Comparison of ENCODE assay signal across 12 cellular contexts in genomic region chr3:195251336-195252065, GRCh38. TPM values are rescaled to one million over a fixed set of nuclear protein-coding genes. Genes with fewer than 3 reads are reported as not detected.
DNase-seq lines count a peak whose midpoint lies in the region; ATAC-seq and TF ChIP-seq lines count a peak whose summit lies in the region.
"Had no signal": no experiment of that assay in that cellular context is flagged by ENCODE, and none has a peak within 500 bp of the region (broad histone marks: within the 10 kb centered on the region; RNA-seq: fewer than 3 reads in every experiment).

No MANE protein-coding gene starts in this region.

- no peak overlapping the region for H2AFZ ChIP-seq in OCI-LY3 (ENCODE audit: low read depth, low read length)

- H3K9ac ChIP-seq in OCI-LY3 (ENCODE audit: low read length), result no peak overlapping the region; the same call in 1 of the 2 replicates

- H3K4me1 ChIP-seq in right cardiac atrium (ENCODE audit: control insufficient read depth, insufficient read depth, low read length) (no peaks in the 10 kb centered on the region), OCI-LY3 (ENCODE audit: low read length) (peaks cover 35% of the 10 kb centered on the region)

- peak overlapping the region; percentile 81 for H3K4me2 ChIP-seq in OCI-LY3 (ENCODE audit: low read length)

- intact Hi-C loops in right cardiac atrium (cut with DNase I) (loop anchor here in 2 of 4 donors (10.0 kb wide), 2 partner anchors 97 to 247 kb away; no protein-coding TSS in a partner anchor), cardiac septum (cut with DNase I) (no loop called here)

- peaks cover 19% of the 10 kb centered on the region for H3K79me2 ChIP-seq in OCI-LY3 (ENCODE audit: low read length)

- DNase-seq in right cardiac atrium (peak in 2 of 3 donors; percentile 39 to 60), cardiac septum (ENCODE audit: low spot score) (no peak), left lobe of liver (ENCODE audit: low spot score) (peak; percentile 35), UCSD-AML1 (lab: John Stamatoyannopoulos, UW; ENCODE audit: unreplicated experiment) (no peak), D341Med (ENCODE audit: low spot score) (no peak)
- peak; percentile 38 for DNase-seq in stimulated activated naive CD8-positive, alpha-beta T cell treated with anti-CD3 and anti-CD28 coated beads, Interleukin-15, Interleukin-2, amounts not matched to agents 100 U/mL and 50 U/mL, for 24 hours
- DNase-seq: NCI-H2227 treated with DMSO at 0.1 percent for 48 hours, SJCRH30, trophoblast cell had no signal

- H3K27ac ChIP-seq in right cardiac atrium (ENCODE audit: low read length), result no peak overlapping the region
- H3K27ac ChIP-seq in OCI-LY3 (ENCODE audit: low read length), result no peak overlapping the region

- H3K27me3 ChIP-seq in right cardiac atrium (ENCODE audit: control insufficient read depth, insufficient read depth) (no peaks in the 10 kb centered on the region), OCI-LY3 (ENCODE audit: low read depth, low read length) (no peaks in the 10 kb centered on the region)
- H3K27me3 ChIP-seq: SJCRH30 had no signal

- H3K36me3 ChIP-seq in OCI-LY3 (replicated peaks; ENCODE audit: low read depth, low read length), result no peaks in the 10 kb centered on the region
- H3K36me3 ChIP-seq: SJCRH30 had no signal

- H4K20me1 ChIP-seq in OCI-LY3 (ENCODE audit: insufficient read depth, low read length), result no peaks in the 10 kb centered on the region

- no peak for ATAC-seq in right cardiac atrium
- ATAC-seq in left lobe of liver, result no peak
- ATAC-seq in stimulated activated naive CD8-positive, alpha-beta T cell treated with anti-CD3 and anti-CD28 coated beads, Interleukin-15, Interleukin-2, amounts not matched to agents 100 U/mL and 50 U/mL, for 24 hours, result peak; percentile 64
- ATAC-seq in HG03108 (IDR thresholded peaks at IDR 0.05; ENCODE audit: unreplicated experiment), result no peak

- WGBS in right cardiac atrium, result 91% methylated on average over 14 of the region's 14 CpGs

- no peaks in the 10 kb centered on the region for H3K9me3 ChIP-seq in right cardiac atrium (ENCODE audit: control insufficient read depth, low read length)
- H3K9me3 ChIP-seq in OCI-LY3 (ENCODE audit: insufficient read depth, low read length), result no peaks in the 10 kb centered on the region
- H3K9me3 ChIP-seq: SJCRH30 had no signal

- no peak for TF ChIP-seq CTCF in OCI-LY3 (IDR thresholded peaks at IDR 0.05; ENCODE audit: low read depth, low read length)

- H3K4me3 ChIP-seq in right cardiac atrium (ENCODE audit: low read length) (no peak overlapping the region), OCI-LY3 (ENCODE audit: low read length) (no peak overlapping the region; the same call in 1 of the 2 replicates)
- H3K4me3 ChIP-seq: K562 had no signal

RNA-seq across cellular contexts. Expression of gene XXYLT1, which starts 19.5 kb away (rescaled TPM):
- total RNA-seq in right cardiac atrium (1 to 10 TPM; 4.3 to 6.2 (median 4.9) TPM), cardiac septum (5.9 TPM), left lobe of liver (2.8 TPM)
- polyA plus RNA-seq in right cardiac atrium, result 3.3 TPM

Comparison
In these comparisons a context has a peak if more than half of its experiments do, and no peak if none do; other contexts are left out.
1. DNase-seq: peak in right cardiac atrium (2 of 3), left lobe of liver (single experiment) and stimulated activated naive CD8-positive, alpha-beta T cell treated with anti-CD3 and anti-CD28 coated beads, Interleukin-15, Interleukin-2, amounts not matched to agents 100 U/mL and 50 U/mL, for 24 hours (single experiment); none in cardiac septum (single experiment), UCSD-AML1 (single experiment) and D341Med (single experiment).